In genomic region chr2:151766421-151767153, GRCh38 we compare ENCODE assay signal across 10 cellular contexts. TPM values are rescaled to one million over a fixed set of nuclear protein-coding genes. Genes with fewer than 3 reads are reported as not detected.
A peak's percentile ranks its signal among the peaks of the same experiment; 100 is the strongest.
DNase-seq lines count a peak whose midpoint lies in the region; ATAC-seq, FAIRE-seq and TF ChIP-seq lines count a peak whose summit lies in the region.
"Had no signal": no experiment of that assay in that cellular context is flagged by ENCODE, and none has a peak within 500 bp of the region (broad histone marks: within the 10 kb centered on the region; RNA-seq: fewer than 3 reads in every experiment).

No MANE protein-coding gene starts in this region.

- no peaks in the 10 kb centered on the region for H3K9me3 ChIP-seq in mucosa of descending colon
- no peaks in the 10 kb centered on the region for H3K9me3 ChIP-seq in kidney (ENCODE audit: control insufficient read depth in 1 of 2, low read length in 2 of 2)
- H3K9me3 ChIP-seq: neutrophil had no signal

- H3K36me3 ChIP-seq in mucosa of descending colon (ENCODE audit: low read depth) (no peaks in the 10 kb centered on the region), kidney (ENCODE audit: control insufficient read depth in 1 of 2, insufficient read depth in 2 of 2, low read length in 2 of 2) (no peaks in the 10 kb centered on the region)
- H3K36me3 ChIP-seq: neutrophil had no signal

- DNase-seq in mucosa of descending colon (no peak), inferior parietal cortex (ENCODE audit: extremely low spot score) (no peak), kidney (no peak), frontal cortex (ENCODE audit: low spot score in 2 of 2) (no peak), DMS114 treated with DMSO at 0.1 percent for 48 hours (lab: John Stamatoyannopoulos, UW; ENCODE audit: unreplicated experiment) (no peak)
- DNase-seq: T-cell had no signal

- H3K9ac ChIP-seq in kidney (ENCODE audit: low read length in 2 of 2), result no peak overlapping the region

- H3K27ac ChIP-seq in kidney (ENCODE audit: low read depth in 2 of 2, low read length in 2 of 2), result no peak overlapping the region
- H3K27ac ChIP-seq: neutrophil had no signal

- H3K4me1 ChIP-seq in mucosa of descending colon (ENCODE audit: low read depth) (no peaks in the 10 kb centered on the region), kidney (ENCODE audit: control insufficient read depth in 1 of 2, insufficient read depth in 1 of 2, low read depth in 1 of 2, low read length in 2 of 2) (peaks cover 0 to 3% of the 10 kb centered on the region in 2 donors)

- no peak for FAIRE-seq in kidney (lab: Jason Lieb, UNC)
- FAIRE-seq in frontal cortex (lab: Jason Lieb, UNC), result no peak

- ATAC-seq in GM18520 (IDR thresholded peaks at IDR 0.05; ENCODE audit: unreplicated experiment) (peak; percentile 53), GM21515 (IDR thresholded peaks at IDR 0.05; ENCODE audit: unreplicated experiment) (peak; percentile 33), HG03521 (IDR thresholded peaks at IDR 0.05; ENCODE audit: unreplicated experiment) (peak; percentile 26), mucosa of descending colon (peak; percentile 52)

- H3K4me3 ChIP-seq in mucosa of descending colon (no peak overlapping the region), kidney (ENCODE audit: low read length in 2 of 2) (no peak overlapping the region)

- intact Hi-C loops in mucosa of descending colon (cut with DNase I, micrococcal nuclease) (no loop called here), kidney (cut with DNase I) (no loop called here)

- TF ChIP-seq CTCF in mucosa of descending colon (IDR thresholded peaks at IDR 0.05), result no peak
- TF ChIP-seq CTCF in kidney (IDR thresholded peaks at IDR 0.05; ENCODE audit: borderline replicate concordance, extremely low read depth, insufficient read depth), result no peak

RNA-seq across cellular contexts. Expression of gene NEB, which starts 32.3 kb away (rescaled TPM):
- total RNA-seq in mucosa of descending colon, result 1 to 10 TPM in 1 of 3 donors, under 1 TPM in 2; 0.54 to 1.1 (median 0.82) TPM
- total RNA-seq in kidney, result 0.88 TPM
- polyA plus RNA-seq in kidney (ENCODE audit: insufficient read depth, low read depth, low replicate concordance), result 1.6 TPM
- total RNA-seq in frontal cortex, result 0.41 TPM
